In the genomic region with DNA sequence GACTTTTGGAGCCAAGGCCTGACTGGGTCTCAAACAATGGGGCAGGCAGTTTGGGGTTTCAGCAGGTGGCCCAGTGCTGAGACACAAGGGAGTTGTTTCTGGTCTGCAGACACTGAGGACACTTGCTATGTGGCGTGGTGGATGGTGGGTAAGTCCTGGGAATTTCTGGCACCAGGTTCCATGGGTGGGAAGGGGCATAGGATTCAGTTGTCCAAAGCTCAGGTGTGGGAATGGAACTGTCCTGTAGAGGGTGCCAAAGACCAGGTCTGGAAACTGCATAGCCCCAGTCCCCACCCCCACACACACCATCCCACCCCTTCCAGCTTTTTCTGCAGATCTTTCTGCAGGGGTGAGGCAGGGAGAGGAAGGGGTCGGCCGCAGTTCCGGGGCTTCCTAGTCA, we compare ENCODE assay signal across 7 cellular contexts.
A peak's percentile ranks its signal among the peaks of the same experiment; 100 is the strongest.
DNase-seq lines count a peak whose midpoint lies in the region; ATAC-seq and TF ChIP-seq lines count a peak whose summit lies in the region.
"Not testable (repeated sequence)": the region's sequence is repeated elsewhere in the genome, so short reads cannot be mapped to it uniquely, and the experiment has no call there.

No MANE protein-coding gene starts in this region.

- TF ChIP-seq POLR2A in HCT116 (IDR thresholded peaks at IDR 0.05; ENCODE audit: borderline replicate concordance, extremely low read depth, insufficient read depth, insufficient read length); heart left ventricle (IDR thresholded peaks at IDR 0.05): not testable (repeated sequence)

- H3K27ac Mint-ChIP-seq in chondrocyte (ENCODE audit: unreplicated experiment); osteocyte (ENCODE audit: unreplicated experiment): not testable (repeated sequence)

- intact Hi-C loops in HCT116 (cut with micrococcal nuclease); heart left ventricle (cut with DNase I): not testable (repeated sequence)

- not testable (repeated sequence) for H3K4me3 ChIP-seq in HCT116 (replicated peaks in 1 of 2; ENCODE audit: low read depth in 1 of 2, low read length in 2 of 2); OCI-LY1 (ENCODE audit: low read depth, low read length, poor library complexity, severe bottlenecking); heart left ventricle; liver (ENCODE audit: low read depth in 1 of 3, low read length in 3 of 3)

- H3K9me3 ChIP-seq in HCT116 (ENCODE audit: control insufficient read depth in 1 of 2, insufficient read depth in 1 of 2, low read depth in 1 of 2, low read length in 2 of 2); OCI-LY1 (ENCODE audit: low read length); heart left ventricle; liver (ENCODE audit: control insufficient read depth in 4 of 4, low read length in 3 of 4): not testable (repeated sequence)

- not testable (repeated sequence) for H3K4me1 ChIP-seq in HCT116 (ENCODE audit: control insufficient read depth in 1 of 2, insufficient read depth in 2 of 2, low read length in 2 of 2); OCI-LY1 (ENCODE audit: insufficient read depth, low read length, severe bottlenecking); heart left ventricle; liver (ENCODE audit: control insufficient read depth in 4 of 4, insufficient read depth in 4 of 4, low read length in 3 of 4)

- CTCF ChIA-PET in HCT116 (lab: Charles Lee), result not testable (repeated sequence)

- WGBS in heart left ventricle, 4 donors, result 52 to 65% (median 55%) methylated on average over 4 of the region's 4 CpGs; no CpG with 5 or more reads in 1 of the 4 donors
- 27% methylated on average over 4 of the region's 4 CpGs for WGBS in liver

- ATAC-seq in HCT116, heart left ventricle: not testable (repeated sequence)

- not testable (repeated sequence) for BruUV-seq in HCT116 (replicated peaks; lab: Mats Ljungman, UMichigan)

- H3K4me3 Mint-ChIP-seq in chondrocyte (ENCODE audit: unreplicated experiment); osteocyte (ENCODE audit: unreplicated experiment): not testable (repeated sequence)

- not testable (repeated sequence) for H3F3A ChIP-seq in OCI-LY1 (ENCODE audit: insufficient read depth, low read length)

- not testable (repeated sequence) for H3K9me2 ChIP-seq in HCT116 (ENCODE audit: insufficient read depth); OCI-LY1 (ENCODE audit: low read depth, low read length)

- H3K36me3 Mint-ChIP-seq in chondrocyte (ENCODE audit: low read depth); osteocyte (ENCODE audit: unreplicated experiment): not testable (repeated sequence)

- not testable (repeated sequence) for H3K27me3 ChIP-seq in HCT116 (ENCODE audit: insufficient read depth, low read length); OCI-LY1 (ENCODE audit: insufficient read depth, low read length); heart left ventricle; liver (ENCODE audit: control insufficient read depth in 4 of 4, insufficient read depth in 4 of 4, low read length in 3 of 4)

- not testable (repeated sequence) for DNase-seq in HCT116 (ENCODE audit: low read depth, low spot score); chondrocyte (ENCODE audit: low spot score); heart left ventricle; osteocyte (ENCODE audit: extremely low spot score, unreplicated experiment)

- H3K4me1 Mint-ChIP-seq in chondrocyte (ENCODE audit: low read depth); osteocyte (ENCODE audit: unreplicated experiment): not testable (repeated sequence)

- not testable (repeated sequence) for H4K20me1 ChIP-seq in HCT116 (ENCODE audit: insufficient read depth); OCI-LY1 (ENCODE audit: insufficient read depth, low read length)

- POLR2A ChIA-PET in HCT116 (lab: Charles Lee), result not testable (repeated sequence)

- TF ChIP-seq RAD21 in HCT116 (IDR thresholded peaks at IDR 0.05; ENCODE audit: low read depth) (0 out of 2 replicates have a peak, but pooled peaks have one; percentile 14), liver (IDR thresholded peaks at IDR 0.05) (peak; percentile 24 to 44)

- RAD21 ChIA-PET in HCT116 (lab: Charles Lee; ENCODE audit: low non-redundant PET in 1 of 2, low total read pairs in 2 of 2, uncharacterized antibody in 2 of 2, unreplicated experiment in 2 of 2), result not testable (repeated sequence)

- H3K9me3 Mint-ChIP-seq in chondrocyte (ENCODE audit: low read depth); osteocyte (ENCODE audit: unreplicated experiment): not testable (repeated sequence)

- H3K79me2 ChIP-seq in HCT116 (ENCODE audit: insufficient read depth, low read length); OCI-LY1 (ENCODE audit: insufficient read depth, low read length): not testable (repeated sequence)

- H3K4me2 ChIP-seq in HCT116 (ENCODE audit: low read length); OCI-LY1 (ENCODE audit: low read length): not testable (repeated sequence)

- H3K27ac ChIP-seq in HCT116 (ENCODE audit: low read depth, low read length); OCI-LY1 (ENCODE audit: low read depth, low read length, poor library complexity, severe bottlenecking); VCaP; liver (ENCODE audit: low read depth in 1 of 2, low read length in 2 of 2): not testable (repeated sequence)
- peak overlapping the region in 1 of 12 donors; percentile 24 for H3K27ac ChIP-seq in heart left ventricle

- 0 out of 6 replicates have a peak, but pooled peaks of 1 of the 3 experiments have one; percentile 15 for TF ChIP-seq CTCF in HCT116 (IDR thresholded peaks at IDR 0.05 in 2 of 3, conservative IDR thresholded peaks at IDR 0.05 in 1 of 3; ENCODE audit: borderline replicate concordance in 1 of 3, insufficient read depth in 1 of 3, low read depth in 2 of 3, low read length in 2 of 3)
- peak; percentile 12; the same call in 1 of the 2 replicates for TF ChIP-seq CTCF in OCI-LY1 (IDR thresholded peaks at IDR 0.05; ENCODE audit: low read length)
- TF ChIP-seq CTCF in VCaP (conservative IDR thresholded peaks at IDR 0.05), result 0 out of 2 replicates have a peak, but pooled peaks have one; percentile 20
- TF ChIP-seq CTCF in chondrocyte (IDR thresholded peaks at IDR 0.05), result peak; percentile 69
- TF ChIP-seq CTCF in heart left ventricle (IDR thresholded peaks at IDR 0.05), result peak in 10 of 12 donors; percentile 23 to 46 (median 34)
- TF ChIP-seq CTCF in liver (IDR thresholded peaks at IDR 0.05; ENCODE audit: low read depth, low read length, missing input control), result not testable (repeated sequence)
- TF ChIP-seq CTCF in osteocyte (IDR thresholded peaks at IDR 0.05), result peak; percentile 48

- H3K27me3 Mint-ChIP-seq in chondrocyte (ENCODE audit: low read depth); osteocyte (ENCODE audit: unreplicated experiment): not testable (repeated sequence)

- not testable (repeated sequence) for H3K9ac ChIP-seq in HCT116 (ENCODE audit: low read length); OCI-LY1 (ENCODE audit: low read length); liver (ENCODE audit: low read depth in 1 of 2, low read length in 2 of 2)

- not testable (repeated sequence) for H2AFZ ChIP-seq in HCT116 (ENCODE audit: low read depth, low read length, poor library complexity, severe bottlenecking); OCI-LY1 (ENCODE audit: low read length)

- H3K36me3 ChIP-seq in HCT116 (ENCODE audit: control insufficient read depth in 1 of 2, insufficient read depth in 2 of 2, low read length in 2 of 2); OCI-LY1 (ENCODE audit: insufficient read depth, low read length); heart left ventricle; liver (ENCODE audit: control insufficient read depth in 4 of 4, insufficient read depth in 3 of 4, low read depth in 1 of 4, low read length in 3 of 4): not testable (repeated sequence)
